ENCODE assay signal across 11 cellular contexts in the genomic region with DNA sequence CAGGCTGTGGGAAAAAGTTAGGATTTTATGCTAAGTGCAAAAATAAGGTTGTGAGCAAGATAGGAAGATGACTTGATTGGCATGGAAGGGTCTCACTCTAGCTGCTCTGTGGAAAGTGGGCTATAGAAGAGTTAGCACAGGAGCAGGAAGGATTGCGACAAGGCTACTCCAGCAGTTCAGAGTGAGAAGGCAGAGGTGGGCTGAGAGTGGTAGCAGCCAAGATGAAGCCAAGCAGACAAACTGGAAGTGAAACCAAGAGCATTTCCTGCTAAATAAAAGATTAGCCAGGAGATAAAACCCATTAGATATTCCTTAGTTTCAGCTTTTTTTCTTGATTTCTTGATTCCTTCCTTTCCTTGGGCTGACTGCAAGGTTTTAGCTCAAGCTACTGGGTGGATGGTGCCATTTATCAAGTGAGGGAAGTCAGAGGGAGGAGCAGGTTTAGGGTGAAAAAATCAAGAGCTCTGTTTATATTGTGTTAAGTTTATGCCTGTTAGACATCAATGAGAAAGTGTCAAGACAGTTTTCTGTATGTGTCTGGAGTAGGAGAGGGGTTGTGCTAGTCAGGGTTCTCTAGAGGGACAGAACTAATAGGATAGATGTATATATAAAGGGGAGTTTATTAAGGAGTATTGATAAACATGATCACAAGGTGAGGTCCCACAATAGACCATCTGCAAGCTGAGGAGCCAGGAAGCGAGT. TPM values are rescaled to one million over a fixed set of nuclear protein-coding genes. Genes with fewer than 3 reads are reported as not detected.
DNase-seq lines count a peak whose midpoint lies in the region; ATAC-seq and TF ChIP-seq lines count a peak whose summit lies in the region.
"Had no signal": no experiment of that assay in that cellular context is flagged by ENCODE, and none has a peak within 500 bp of the region (broad histone marks: within the 10 kb centered on the region; RNA-seq: fewer than 3 reads in every experiment).

No MANE protein-coding gene starts in this region.

- no peak overlapping the region for H3K4me3 ChIP-seq in BE2C (ENCODE audit: low read depth, low read length)
- no peak overlapping the region for H3K4me3 ChIP-seq in effector memory CD4-positive, alpha-beta T cell (ENCODE audit: insufficient read depth, low read depth, low read length, poor library complexity, severe bottlenecking)
- H3K4me3 ChIP-seq: lung, skin epidermis had no signal

- H3K27ac ChIP-seq in effector memory CD4-positive, alpha-beta T cell (ENCODE audit: insufficient read depth, low read length, poor library complexity, severe bottlenecking) = no peak overlapping the region
- H3K27ac ChIP-seq: skin epidermis had no signal

- TF ChIP-seq CTCF in chondrocyte (IDR thresholded peaks at IDR 0.05) (no peak), BE2C (IDR thresholded peaks at IDR 0.05; ENCODE audit: low read depth, low read length) (no peak)

- no peaks in the 10 kb centered on the region for H3K36me3 Mint-ChIP-seq in central memory CD8-positive, alpha-beta T cell (ENCODE audit: insufficient read depth)
- no peaks in the 10 kb centered on the region for H3K36me3 Mint-ChIP-seq in chondrocyte (ENCODE audit: low read depth)

- no peaks in the 10 kb centered on the region for H3K36me3 ChIP-seq in BE2C
- no peaks in the 10 kb centered on the region for H3K36me3 ChIP-seq in effector memory CD4-positive, alpha-beta T cell (ENCODE audit: control insufficient read depth, insufficient read depth, low read length)

- peaks cover 3% of the 10 kb centered on the region for H3K27me3 Mint-ChIP-seq in central memory CD8-positive, alpha-beta T cell
- peaks cover 6% of the 10 kb centered on the region for H3K27me3 Mint-ChIP-seq in chondrocyte (ENCODE audit: low read depth)

- no peaks in the 10 kb centered on the region for H3K27me3 ChIP-seq in BE2C
- H3K27me3 ChIP-seq in effector memory CD4-positive, alpha-beta T cell (replicated peaks; ENCODE audit: control insufficient read depth, insufficient read depth, low read length, poor library complexity, severe bottlenecking) = no peaks in the 10 kb centered on the region

- ATAC-seq in GM18508 (IDR thresholded peaks at IDR 0.05; ENCODE audit: insufficient read depth, unreplicated experiment) (peak; percentile 66), GM21447 (IDR thresholded peaks at IDR 0.05; ENCODE audit: unreplicated experiment) (peak; percentile 80), HG03175 (IDR thresholded peaks at IDR 0.05; ENCODE audit: unreplicated experiment) (peak; percentile 91)
- peak; percentile 75 for ATAC-seq in central memory CD8-positive, alpha-beta T cell (replicated peaks; ENCODE audit: extremely low read depth, poor library complexity, severe bottlenecking)

- no peaks in the 10 kb centered on the region for H3K4me1 Mint-ChIP-seq in central memory CD8-positive, alpha-beta T cell
- H3K4me1 Mint-ChIP-seq in chondrocyte (ENCODE audit: low read depth) = no peaks in the 10 kb centered on the region

- H3K9me3 ChIP-seq in BE2C = no peaks in the 10 kb centered on the region
- no peaks in the 10 kb centered on the region for H3K9me3 ChIP-seq in effector memory CD4-positive, alpha-beta T cell (ENCODE audit: control insufficient read depth, low read length)

- no peak overlapping the region for H3K27ac Mint-ChIP-seq in central memory CD8-positive, alpha-beta T cell (ENCODE audit: low read depth)
- no peak overlapping the region for H3K27ac Mint-ChIP-seq in chondrocyte (ENCODE audit: unreplicated experiment)

- H3K9me3 Mint-ChIP-seq in central memory CD8-positive, alpha-beta T cell = no peaks in the 10 kb centered on the region
- H3K9me3 Mint-ChIP-seq in chondrocyte (ENCODE audit: low read depth) = no peaks in the 10 kb centered on the region

- no peak overlapping the region for H3K4me3 Mint-ChIP-seq in central memory CD8-positive, alpha-beta T cell
- no peak overlapping the region for H3K4me3 Mint-ChIP-seq in chondrocyte (ENCODE audit: unreplicated experiment)

- H3K4me1 ChIP-seq in BE2C = no peaks in the 10 kb centered on the region
- no peaks in the 10 kb centered on the region for H3K4me1 ChIP-seq in effector memory CD4-positive, alpha-beta T cell (ENCODE audit: control insufficient read depth, insufficient read depth, low read length, poor library complexity, severe bottlenecking)

- no peak for DNase-seq in central memory CD8-positive, alpha-beta T cell (ENCODE audit: low spot score in 2 of 2)
- DNase-seq in dedifferentiated amniotic fluid mesenchymal stem cell (ENCODE audit: extremely low spot score) = no peak
- no peak for DNase-seq in chondrocyte (ENCODE audit: low spot score)
- DNase-seq in BE2C = no peak
- DNase-seq in effector memory CD4-positive, alpha-beta T cell = no peak
- DNase-seq: NCI-H526 treated with DMSO at 0.1 percent for 48 hours had no signal

RNA-seq across cellular contexts. Expression of a gene that starts 33.1 kb away (rescaled TPM):
- 37.9 to 47.6 TPM (median 46.3 TPM) in 3 replicates for total RNA-seq in chondrocyte
- polyA plus RNA-seq in BE2C (2012; ENCODE audit: insufficient read depth, insufficient read length, low read depth) = 25.4 TPM
